In the genomic region with DNA sequence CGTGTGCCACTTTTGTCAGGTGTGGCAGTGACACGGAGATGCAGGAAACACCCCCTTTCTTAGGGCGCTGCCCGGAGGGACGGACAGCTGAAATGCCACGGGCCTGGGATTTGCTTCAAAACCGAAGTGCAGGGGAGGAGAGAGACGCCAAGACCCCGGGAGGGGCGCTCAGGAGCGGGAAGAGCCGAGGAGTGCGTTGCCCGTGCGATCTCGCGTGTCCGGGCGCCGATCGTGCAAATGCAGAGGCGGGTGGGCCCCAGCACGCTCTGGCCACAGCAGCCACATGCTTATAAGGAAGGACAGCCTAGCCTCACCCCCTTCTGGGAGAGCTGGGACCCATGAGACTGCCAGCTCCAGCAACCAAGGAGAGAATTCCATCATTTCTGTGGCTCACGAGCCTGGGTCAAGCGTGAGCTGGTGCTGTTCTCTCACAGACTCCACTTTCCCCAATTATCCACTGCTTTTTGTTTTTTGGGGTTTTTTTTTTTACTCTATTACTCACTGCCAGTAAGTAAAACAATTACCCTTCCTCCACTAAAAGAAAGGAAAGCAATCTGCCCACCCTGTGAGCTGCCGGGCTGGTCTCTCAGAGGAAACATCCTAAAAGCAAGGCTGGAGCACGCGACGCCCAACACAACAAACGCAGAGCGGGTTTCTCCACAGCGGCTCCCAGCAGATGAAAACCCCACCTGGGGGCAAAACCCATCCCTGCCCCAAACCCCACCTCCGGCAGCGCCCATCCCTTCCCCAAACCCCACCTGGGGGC, we compare ENCODE assay signal across 12 cellular contexts. TPM values are rescaled to one million over a fixed set of nuclear protein-coding genes. Genes with fewer than 3 reads are reported as not detected.
DNase-seq lines count a peak whose midpoint lies in the region; TF ChIP-seq lines count a peak whose summit lies in the region.
"Had no signal": no experiment of that assay in that cellular context is flagged by ENCODE, and none has a peak within 500 bp of the region (broad histone marks: within the 10 kb centered on the region; RNA-seq: fewer than 3 reads in every experiment).

No MANE protein-coding gene starts in this region.

- no peak overlapping the region for H3K27ac ChIP-seq in CD4-positive, alpha-beta memory T cell (ENCODE audit: low read depth, low read length)
- H3K27ac ChIP-seq in H9 (ENCODE audit: insufficient read length, low read depth, low read length) = no peak overlapping the region
- H3K27ac ChIP-seq: BLaER1, hepatocyte had no signal

- H2BK15ac ChIP-seq in H9 (ENCODE audit: low read depth, low read length) = no peak overlapping the region

- no peak overlapping the region for H3K4me2 ChIP-seq in H9 (ENCODE audit: insufficient read depth, insufficient read length, low read length)
- H3K4me2 ChIP-seq: BLaER1, hepatocyte had no signal

- H2BK12ac ChIP-seq in H9 (ENCODE audit: insufficient read length, low read depth, low read length) = no peak overlapping the region

- H3K36me3 ChIP-seq in CD4-positive, alpha-beta memory T cell (ENCODE audit: insufficient read depth, low read length) = peaks cover 25% of the 10 kb centered on the region

- H4K91ac ChIP-seq in H9 (ENCODE audit: insufficient read length, low read depth, low read length) = no peak overlapping the region

- H3K9me3 ChIP-seq in CD4-positive, alpha-beta memory T cell (ENCODE audit: control insufficient read depth in 1 of 2, low read length in 2 of 2) = no peaks in the 10 kb centered on the region
- no peaks in the 10 kb centered on the region for H3K9me3 ChIP-seq in H9 (ENCODE audit: control insufficient read depth, low read depth, low read length)
- H3K9me3 ChIP-seq: BLaER1 had no signal

- no peak overlapping the region for H3K9ac ChIP-seq in H9 (ENCODE audit: extremely low read depth, insufficient read length, low read length)
- H3K9ac ChIP-seq: BLaER1 had no signal

- no peak overlapping the region for H2BK20ac ChIP-seq in H9 (ENCODE audit: low read depth, low read length, poor library complexity, severe bottlenecking)

- no peaks in the 10 kb centered on the region for H3K9me3 Mint-ChIP-seq in CD4-positive, alpha-beta memory T cell
- H3K9me3 Mint-ChIP-seq in H9 (no peaks in the 10 kb centered on the region), brain (no peaks in the 10 kb centered on the region), nephron progenitor cell (no peaks in the 10 kb centered on the region)

- H3K4ac ChIP-seq in H9 (ENCODE audit: low read depth, low read length) = no peak overlapping the region

- H3K36me3 Mint-ChIP-seq in CD4-positive, alpha-beta memory T cell = peaks cover 30 to 44% of the 10 kb centered on the region in 2 donors
- H3K36me3 Mint-ChIP-seq in H9 (ENCODE audit: insufficient read depth in 1 of 3, low read depth in 3 of 3) = peaks cover 6 to 21% (median 7%) of the 10 kb centered on the region in 3 experiments; a peak in 6 of 7 replicates
- peaks cover 51% of the 10 kb centered on the region for H3K36me3 Mint-ChIP-seq in brain
- peaks cover 40% of the 10 kb centered on the region for H3K36me3 Mint-ChIP-seq in nephron progenitor cell (ENCODE audit: low read depth)

- H3K79me1 ChIP-seq in H9 (ENCODE audit: insufficient read depth, low read depth, low read length, poor library complexity, severe bottlenecking) = peaks cover 3% of the 10 kb centered on the region

- H2BK120ac ChIP-seq in H9 (ENCODE audit: low read depth, low read length, poor library complexity, severe bottlenecking) = no peak overlapping the region

- peaks cover 11 to 41% (median 22%) of the 10 kb centered on the region in 4 donors for H3K4me1 Mint-ChIP-seq in CD4-positive, alpha-beta memory T cell
- H3K4me1 Mint-ChIP-seq in H9 (peaks cover 9 to 29% of the 10 kb centered on the region in 2 experiments), brain (peaks cover 17% of the 10 kb centered on the region), nephron progenitor cell (peaks cover 45% of the 10 kb centered on the region)

- H3K4me3 Mint-ChIP-seq in CD4-positive, alpha-beta memory T cell = peak overlapping the region in 3 of 8 donors; percentile 17 to 46 (median 44)
- H3K4me3 Mint-ChIP-seq in H9 (no peak overlapping the region), brain (no peak overlapping the region), nephron progenitor cell (no peak overlapping the region)

- no peaks in the 10 kb centered on the region for H4K20me1 ChIP-seq in H9 (ENCODE audit: control insufficient read depth, insufficient read depth, insufficient read length)

- H3K27ac Mint-ChIP-seq in CD4-positive, alpha-beta memory T cell = peak overlapping the region in 6 of 7 donors; percentile 0 to 91 (median 65)
- H3K27ac Mint-ChIP-seq in H9 (peak overlapping the region; percentile 52 to 84 (median 70); a peak in 4 of 7 replicates), brain (peak overlapping the region in 3 of 5 experiments; percentile 17 to 87 (median 72)), nephron progenitor cell (peak overlapping the region; percentile 61)

- H3K14ac ChIP-seq in H9 (ENCODE audit: insufficient read depth, low read length) = no peak overlapping the region; the same call in 1 of the 2 replicates

- TF ChIP-seq CTCF in H9 (conservative IDR thresholded peaks at IDR 0.05) = no peak
- TF ChIP-seq CTCF in brain (conservative IDR thresholded peaks at IDR 0.05) = no peak
- no peak for TF ChIP-seq CTCF in nephron progenitor cell (IDR thresholded peaks at IDR 0.05)

- no peak overlapping the region for H3K56ac ChIP-seq in H9 (ENCODE audit: insufficient read length, low read depth, low read length)

- intact Hi-C loops in CD4-positive, alpha-beta memory T cell (cut with micrococcal nuclease) = no loop called here

- H3K27me3 Mint-ChIP-seq in CD4-positive, alpha-beta memory T cell = no peaks in the 10 kb centered on the region
- H3K27me3 Mint-ChIP-seq in H9 (ENCODE audit: low read depth) (no peaks in the 10 kb centered on the region), brain (no peaks in the 10 kb centered on the region), nephron progenitor cell (ENCODE audit: low read depth, poor library complexity) (peaks cover 8% of the 10 kb centered on the region)

- no peak overlapping the region for H3K4me3 ChIP-seq in CD4-positive, alpha-beta memory T cell (ENCODE audit: low read length in 2 of 2)
- H3K4me3 ChIP-seq: BLaER1, hepatocyte had no signal

- POLR2A ChIA-PET in CD4-positive, alpha-beta memory T cell (lab: Charles Lee; ENCODE audit: partially characterized antibody) = interaction anchor here (1.6 to 2.1 kb wide), 2 partner anchors 27 to 38 kb away, joined by 6 to 17 read pairs; a partner anchor contains a TSS

- DNase-seq in CD4-positive, alpha-beta memory T cell = no peak
- DNase-seq in H9 (no peak), nephron progenitor cell (no peak), ureter (ENCODE audit: low spot score) (no peak), NCI-H1092 treated with DMSO at 0.1 percent for 48 hours (lab: John Stamatoyannopoulos, UW) (no peak), kidney tubule cell (ENCODE audit: low spot score) (no peak), NCI-H748 (lab: John Stamatoyannopoulos, UW; ENCODE audit: unreplicated experiment) (no peak)
- DNase-seq: anterior cingulate cortex, NCI-H2081 treated with DMSO at 0.1 percent for 48 hours had no signal

- H3K18ac ChIP-seq in H9 (ENCODE audit: insufficient read length, low read depth, low read length) = no peak overlapping the region

- no peak overlapping the region for H3K23ac ChIP-seq in H9 (ENCODE audit: insufficient read length, low read depth, low read length)

- no peak overlapping the region for H2AK5ac ChIP-seq in H9 (ENCODE audit: insufficient read length, low read length)

- H4K5ac ChIP-seq in H9 (ENCODE audit: insufficient read length, low read depth, low read length) = no peak overlapping the region

- no peaks in the 10 kb centered on the region for H3K23me2 ChIP-seq in H9 (ENCODE audit: insufficient read length, low read depth, low read length, poor library complexity, severe bottlenecking)

- no peaks in the 10 kb centered on the region for H3K79me2 ChIP-seq in H9 (ENCODE audit: insufficient read depth, low read length)

- H3K4me1 ChIP-seq in CD4-positive, alpha-beta memory T cell (ENCODE audit: insufficient read depth, low read length) = peaks cover 20% of the 10 kb centered on the region
- H3K4me1 ChIP-seq in H9 (ENCODE audit: insufficient read depth, low read length) = no peaks in the 10 kb centered on the region; the same call in 1 of the 2 replicates
- H3K4me1 ChIP-seq: BLaER1 had no signal

- no peak overlapping the region for H4K8ac ChIP-seq in H9 (replicated peaks; ENCODE audit: insufficient read length, low read depth, low read length)

- H3K27me3 ChIP-seq in CD4-positive, alpha-beta memory T cell (ENCODE audit: insufficient read depth, low read length) = no peaks in the 10 kb centered on the region
- H3K27me3 ChIP-seq in H9 (ENCODE audit: insufficient read depth, low read length) = no peaks in the 10 kb centered on the region
- H3K27me3 ChIP-seq: BLaER1, hepatocyte had no signal

- H3T11ph ChIP-seq in H9 (ENCODE audit: low read length) = no peak overlapping the region

- WGBS in H9 (ENCODE audit: extremely low coverage, insufficient read length, low lambda C conversion rate) = no CpG with 5 or more reads among the region's 34 CpGs

- CTCF ChIA-PET in CD4-positive, alpha-beta memory T cell (lab: Charles Lee; ENCODE audit: partially characterized antibody) = interaction anchor here (0.6 to 1.3 kb wide), 3 partner anchors 40 to 435 kb away, joined by 3 to 5 read pairs (median 5); a partner anchor contains a TSS

- H2AFZ ChIP-seq in H9 (ENCODE audit: low read length) = no peak overlapping the region
- H2AFZ ChIP-seq: hepatocyte had no signal

- H2BK5ac ChIP-seq in H9 (ENCODE audit: insufficient read length, low read length) = no peak overlapping the region

RNA-seq across cellular contexts. Expression of a gene that starts 27.2 kb away (rescaled TPM):
- 1 to 10 TPM; 1.6 TPM for total RNA-seq in CD4-positive, alpha-beta memory T cell
- 1 to 10 TPM; 1.4 to 2.4 TPM for polyA plus RNA-seq in CD4-positive, alpha-beta memory T cell
- total RNA-seq in H9 (2021) (4.5 and 5.6 TPM in 2 replicates), ureter (4.2 TPM)
- polyA plus RNA-seq in brain (ENCODE audit: insufficient read depth, low read depth, low replicate concordance) = 5.0 TPM

RNA-seq across cellular contexts. Expression of a gene that starts 39.2 kb away (rescaled TPM):
- total RNA-seq in CD4-positive, alpha-beta memory T cell = 10 to 100 TPM; 44.2 to 44.6 TPM
- 10 to 100 TPM; 22.9 to 24.8 TPM for polyA plus RNA-seq in CD4-positive, alpha-beta memory T cell
- 24.2 and 26.6 TPM in 2 replicates for total RNA-seq in H9 (2021)
- polyA plus RNA-seq in brain (ENCODE audit: insufficient read depth, low read depth, low replicate concordance) = 33.4 TPM
- 52.1 TPM for total RNA-seq in ureter

RNA-seq across cellular contexts. Expression of a gene that starts 47.8 kb away (rescaled TPM):
- 10 to 100 TPM; 67.2 to 72.1 TPM for total RNA-seq in CD4-positive, alpha-beta memory T cell
- polyA plus RNA-seq in CD4-positive, alpha-beta memory T cell = 100 to 1,000 TPM; 133 to 172 TPM
- 47.1 and 52.2 TPM in 2 replicates for total RNA-seq in H9 (2021)
- polyA plus RNA-seq in brain (ENCODE audit: insufficient read depth, low read depth, low replicate concordance) = 82.0 TPM
- 38.3 TPM for total RNA-seq in ureter
